Comparison of ENCODE assay signal across 14 cellular contexts in the genomic region with DNA sequence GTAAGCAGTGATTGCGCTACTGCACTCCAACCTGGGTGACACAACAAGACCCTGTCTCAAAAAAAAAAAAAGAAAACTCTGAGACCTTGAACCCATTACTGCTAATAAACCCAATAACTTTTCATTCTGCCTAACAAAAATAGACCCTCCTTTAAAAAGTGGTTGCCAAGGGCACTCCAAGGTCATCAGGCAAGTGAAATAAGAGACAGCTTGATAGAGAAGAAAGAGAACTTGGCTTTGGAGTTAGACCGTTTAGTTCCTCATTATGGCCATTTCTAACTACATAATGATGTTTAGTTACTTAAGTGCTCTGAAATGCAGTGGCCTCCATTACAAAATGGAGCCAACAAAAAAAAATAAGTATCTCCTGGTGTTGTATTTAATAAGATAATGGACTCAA. TPM values are rescaled to one million over a fixed set of nuclear protein-coding genes. Genes with fewer than 3 reads are reported as not detected.
DNase-seq lines count a peak whose midpoint lies in the region; ATAC-seq and TF ChIP-seq lines count a peak whose summit lies in the region.
"Had no signal": no experiment of that assay in that cellular context is flagged by ENCODE, and none has a peak within 500 bp of the region (broad histone marks: within the 10 kb centered on the region; RNA-seq: fewer than 3 reads in every experiment).

No MANE protein-coding gene starts in this region.

- H3K4me1 Mint-ChIP-seq in T-helper 2 cell treated with Interferon-gamma antibody and Interleukin-4, amounts not matched to agents 5 μg/mL and 100 μg/mL, for 36 hours (ENCODE audit: low read depth) = peaks cover 38% of the 10 kb centered on the region
- H3K4me1 Mint-ChIP-seq in activated T-helper 1 cell treated with anti-CD3 and anti-CD28 coated beads, Interleukin-12 subunit alpha, Interleukin-12 subunit beta, Interleukin-2, Interleukin-4 antibody, amounts not matched to agents 30 ng/mL and 10 ng/mL and 1 ng/mL, durations not matched to agents 14 hours and 24 hours and 36 hours (ENCODE audit: low read depth) = peaks cover 59% of the 10 kb centered on the region
- peaks cover 57% of the 10 kb centered on the region for H3K4me1 Mint-ChIP-seq in osteocyte (ENCODE audit: unreplicated experiment)

- peaks cover 5% of the 10 kb centered on the region for H3K9me3 Mint-ChIP-seq in T-helper 2 cell treated with Interferon-gamma antibody and Interleukin-4, amounts not matched to agents 5 μg/mL and 100 μg/mL, for 36 hours
- H3K9me3 Mint-ChIP-seq in activated T-helper 1 cell treated with anti-CD3 and anti-CD28 coated beads, Interleukin-12 subunit alpha, Interleukin-12 subunit beta, Interleukin-2, Interleukin-4 antibody, amounts not matched to agents 30 ng/mL and 10 ng/mL and 1 ng/mL, durations not matched to agents 14 hours and 24 hours and 36 hours = peaks cover 17% of the 10 kb centered on the region
- H3K9me3 Mint-ChIP-seq in osteocyte (ENCODE audit: unreplicated experiment) = no peaks in the 10 kb centered on the region

- peak overlapping the region; percentile 54 for H3K27ac Mint-ChIP-seq in T-helper 2 cell treated with Interferon-gamma antibody and Interleukin-4, amounts not matched to agents 5 μg/mL and 100 μg/mL, for 36 hours
- peak overlapping the region; percentile 77 for H3K27ac Mint-ChIP-seq in activated T-helper 1 cell treated with anti-CD3 and anti-CD28 coated beads, Interleukin-12 subunit alpha, Interleukin-12 subunit beta, Interleukin-2, Interleukin-4 antibody, amounts not matched to agents 30 ng/mL and 10 ng/mL and 1 ng/mL, durations not matched to agents 14 hours and 24 hours and 36 hours
- peak overlapping the region; percentile 96 for H3K27ac Mint-ChIP-seq in osteocyte (ENCODE audit: unreplicated experiment)
- H3K27ac Mint-ChIP-seq: activated naive CD4-positive, alpha-beta T cell treated with anti-CD3 and anti-CD28 coated beads for 36 hours had no signal

- peaks cover 3% of the 10 kb centered on the region for H3K36me3 Mint-ChIP-seq in T-helper 2 cell treated with Interferon-gamma antibody and Interleukin-4, amounts not matched to agents 5 μg/mL and 100 μg/mL, for 36 hours (ENCODE audit: low read depth)
- H3K36me3 Mint-ChIP-seq in activated T-helper 1 cell treated with anti-CD3 and anti-CD28 coated beads, Interleukin-12 subunit alpha, Interleukin-12 subunit beta, Interleukin-2, Interleukin-4 antibody, amounts not matched to agents 30 ng/mL and 10 ng/mL and 1 ng/mL, durations not matched to agents 14 hours and 24 hours and 36 hours (ENCODE audit: low read depth) = peaks cover 14% of the 10 kb centered on the region
- no peaks in the 10 kb centered on the region for H3K36me3 Mint-ChIP-seq in osteocyte (ENCODE audit: unreplicated experiment)

- no peak for DNase-seq in T-helper 2 cell treated with Interferon-gamma antibody and Interleukin-4, amounts not matched to agents 5 μg/mL and 100 μg/mL, for 36 hours (ENCODE audit: low spot score)
- DNase-seq in T-helper 2 cell (no peak), NCI-H1105 (lab: John Stamatoyannopoulos, UW) (peak; percentile 48), osteocyte (ENCODE audit: extremely low spot score, unreplicated experiment) (no peak), left ventricle myocardium superior (no peak)
- DNase-seq in activated T-helper 1 cell treated with anti-CD3 and anti-CD28 coated beads, Interleukin-12 subunit alpha, Interleukin-12 subunit beta, Interleukin-2, Interleukin-4 antibody, amounts not matched to agents 30 ng/mL and 10 ng/mL and 1 ng/mL, durations not matched to agents 14 hours and 24 hours and 36 hours (ENCODE audit: low spot score) = no peak
- DNase-seq: activated CD4-positive, alpha-beta T cell treated with anti-CD3 and anti-CD28 coated beads, Interleukin-2, amount 50 U/mL, for 4 hours; activated naive CD4-positive, alpha-beta T cell treated with anti-CD3 and anti-CD28 coated beads for 36 hours; DMS79; NCI-H526; posterior cingulate gyrus had no signal

- H3K27me3 Mint-ChIP-seq in T-helper 2 cell treated with Interferon-gamma antibody and Interleukin-4, amounts not matched to agents 5 μg/mL and 100 μg/mL, for 36 hours (ENCODE audit: low read depth) = no peaks in the 10 kb centered on the region
- H3K27me3 Mint-ChIP-seq in activated T-helper 1 cell treated with anti-CD3 and anti-CD28 coated beads, Interleukin-12 subunit alpha, Interleukin-12 subunit beta, Interleukin-2, Interleukin-4 antibody, amounts not matched to agents 30 ng/mL and 10 ng/mL and 1 ng/mL, durations not matched to agents 14 hours and 24 hours and 36 hours (ENCODE audit: insufficient read depth) = no peaks in the 10 kb centered on the region
- H3K27me3 Mint-ChIP-seq in osteocyte (ENCODE audit: unreplicated experiment) = no peaks in the 10 kb centered on the region

- ATAC-seq in left ventricle myocardium superior (no peak), HG03039 (IDR thresholded peaks at IDR 0.05; ENCODE audit: unreplicated experiment) (no peak), GM18861 (IDR thresholded peaks at IDR 0.05; ENCODE audit: unreplicated experiment) (no peak)
- ATAC-seq: SK-N-SH treated with all-trans-retinoic acid at 6 μM for 48 hours had no signal

- intact Hi-C loops in activated T-helper 1 cell treated with anti-CD3 and anti-CD28 coated beads, Interleukin-12 subunit alpha, Interleukin-12 subunit beta, Interleukin-2, Interleukin-4 antibody, amounts not matched to agents 30 ng/mL and 10 ng/mL and 1 ng/mL, durations not matched to agents 14 hours and 24 hours and 36 hours (cut with micrococcal nuclease) = loop anchor here (10.0 kb wide), 1 partner anchor 369 kb away; the partner anchor contains the start of gene BBS10
- intact Hi-C loops in left ventricle myocardium superior (cut with micrococcal nuclease) = no loop called here

- no peak for TF ChIP-seq CTCF in osteocyte (IDR thresholded peaks at IDR 0.05)

- H3K4me3 Mint-ChIP-seq in T-helper 2 cell treated with Interferon-gamma antibody and Interleukin-4, amounts not matched to agents 5 μg/mL and 100 μg/mL, for 36 hours = no peak overlapping the region
- no peak overlapping the region for H3K4me3 Mint-ChIP-seq in activated T-helper 1 cell treated with anti-CD3 and anti-CD28 coated beads, Interleukin-12 subunit alpha, Interleukin-12 subunit beta, Interleukin-2, Interleukin-4 antibody, amounts not matched to agents 30 ng/mL and 10 ng/mL and 1 ng/mL, durations not matched to agents 14 hours and 24 hours and 36 hours
- no peak overlapping the region for H3K4me3 Mint-ChIP-seq in osteocyte (ENCODE audit: unreplicated experiment)
- H3K4me3 Mint-ChIP-seq: activated naive CD4-positive, alpha-beta T cell treated with anti-CD3 and anti-CD28 coated beads for 36 hours had no signal

RNA-seq across cellular contexts. Expression of gene PHLDA1, which starts 55.9 kb away (rescaled TPM):
- 88.9 and 91.5 TPM in 2 replicates for total RNA-seq in activated T-helper 1 cell treated with anti-CD3 and anti-CD28 coated beads, Interleukin-12 subunit alpha, Interleukin-12 subunit beta, Interleukin-2, Interleukin-4 antibody, amounts not matched to agents 30 ng/mL and 10 ng/mL and 1 ng/mL, durations not matched to agents 14 hours and 24 hours and 36 hours
- total RNA-seq in osteocyte (52.0 and 53.7 TPM in 2 replicates), left ventricle myocardium superior (2.5 TPM)

Comparison
In these comparisons a context has a peak if more than half of its experiments do, and no peak if none do; other contexts are left out.
1. RNA of gene PHLDA1, which starts 55.9 kb away (total RNA-seq): 88.9 to 91.5 TPM in activated T-helper 1 cell treated with anti-CD3 and anti-CD28 coated beads, Interleukin-12 subunit alpha, Interleukin-12 subunit beta, Interleukin-2, Interleukin-4 antibody, amounts not matched to agents 30 ng/mL and 10 ng/mL and 1 ng/mL, durations not matched to agents 14 hours and 24 hours and 36 hours and 52.0 to 53.7 TPM in osteocyte; 2.5 TPM in left ventricle myocardium superior (single experiment); every median in the first group is over 10 times any median in the second.
2. Peak in every context shown above with its lines, with median percentiles within 50 percentile points of each other: H3K27ac Mint-ChIP-seq.